ENCODE assay signal across 8 cellular contexts in genomic region chr1:37553598-37553926, GRCh38. TPM values are rescaled to one million over a fixed set of nuclear protein-coding genes. Genes with fewer than 3 reads are reported as not detected.
A peak's percentile ranks its signal among the peaks of the same experiment; 100 is the strongest.
DNase-seq lines count a peak whose midpoint lies in the region; ATAC-seq and TF ChIP-seq lines count a peak whose summit lies in the region.

No MANE protein-coding gene starts in this region.

- H3K9me3 ChIP-seq in iPS-18c (ENCODE audit: control insufficient read depth, insufficient read depth, low read length) (no peaks in the 10 kb centered on the region), testis (no peaks in the 10 kb centered on the region)

- peak overlapping the region; percentile 85 for H3K27ac Mint-ChIP-seq in activated T-cell treated with anti-CD3 and anti-CD28 coated beads, Interleukin-2, amount 50 U/mL, for 72 hours

- peak; percentile 8 for DNase-seq in activated CD4-positive, alpha-beta T cell treated with anti-CD3 and anti-CD28 coated beads for 48 hours
- no peak for DNase-seq in activated CD4-positive, alpha-beta T cell treated with anti-CD3 and anti-CD28 coated beads, Interleukin-2, amount 50 U/mL, for 1 hour
- DNase-seq in activated T-cell treated with anti-CD3 and anti-CD28 coated beads, Interleukin-2, amount 50 U/mL, for 72 hours, result no peak
- DNase-seq in testis, result no peak
- no peak for DNase-seq in NCI-H748 treated with DMSO at 0.1 percent for 48 hours (lab: John Stamatoyannopoulos, UW)
- DNase-seq in A172 (ENCODE audit: low spot score), result no peak

- TF ChIP-seq CTCF in testis (IDR thresholded peaks at IDR 0.05), result no peak

- TF ChIP-seq POLR2A in testis (IDR thresholded peaks at IDR 0.05), result no peak

- peaks cover 16 to 21% of the 10 kb centered on the region in 2 donors for H3K36me3 Mint-ChIP-seq in activated T-cell treated with anti-CD3 and anti-CD28 coated beads, Interleukin-2, amount 50 U/mL, for 72 hours (ENCODE audit: insufficient read depth in 2 of 2)

- no peaks in the 10 kb centered on the region for H3K27me3 ChIP-seq in testis

- H3K4me3 Mint-ChIP-seq in activated T-cell treated with anti-CD3 and anti-CD28 coated beads, Interleukin-2, amount 50 U/mL, for 72 hours, result peak overlapping the region; percentile 96 to 99

- ATAC-seq in activated T-cell treated with anti-CD3 and anti-CD28 coated beads, Interleukin-2, amount 50 U/mL, for 72 hours (replicated peaks in 1 of 2), result peak; percentile 16 to 21
- ATAC-seq in HG02884 (IDR thresholded peaks at IDR 0.05; ENCODE audit: unreplicated experiment), result no peak

- H3K27ac ChIP-seq in testis, result peak overlapping the region; percentile 67 to 68

- H3K4me1 ChIP-seq in testis, result peaks cover 17% of the 10 kb centered on the region

- no peaks in the 10 kb centered on the region for H3K9me3 Mint-ChIP-seq in activated T-cell treated with anti-CD3 and anti-CD28 coated beads, Interleukin-2, amount 50 U/mL, for 72 hours

- H3K36me3 ChIP-seq in testis (ENCODE audit: low read depth, missing control alignments), result no peaks in the 10 kb centered on the region

- intact Hi-C loops in testis (cut with DNase I; ENCODE audit: low total_unique reads), result no loop called here

- H3K4me1 Mint-ChIP-seq in activated T-cell treated with anti-CD3 and anti-CD28 coated beads, Interleukin-2, amount 50 U/mL, for 72 hours (ENCODE audit: low read depth), result peaks cover 57% of the 10 kb centered on the region

- H3K27me3 Mint-ChIP-seq in activated T-cell treated with anti-CD3 and anti-CD28 coated beads, Interleukin-2, amount 50 U/mL, for 72 hours (ENCODE audit: low read depth), result peaks cover 11% of the 10 kb centered on the region

- WGBS in testis, 2 donors, result 2 to 4% methylated on average over 11 of the region's 11 CpGs

- H3K4me3 ChIP-seq in iPS-18c (ENCODE audit: insufficient read depth, low read depth, low read length) (peak overlapping the region; percentile 85), testis (peak overlapping the region; percentile 96 to 99)

RNA-seq across cellular contexts. Expression of gene SNIP1, which starts 0.5 kb away (rescaled TPM):
- total RNA-seq in activated T-cell treated with anti-CD3 and anti-CD28 coated beads, Interleukin-2, amount 50 U/mL, for 72 hours, result 10 to 100 TPM; 26.5 to 29.1 TPM
- total RNA-seq in testis, result 10 to 100 TPM; 33.7 to 51.4 TPM
- 16.8 TPM for polyA plus RNA-seq in testis (ENCODE audit: insufficient read depth, low read depth, low replicate concordance)
- total RNA-seq in A172 (2014; rRNA removed; shearing (Covaris generic)), result 5.1 and 5.3 TPM in 2 replicates

RNA-seq across cellular contexts. Expression of gene DNALI1, which starts 3.2 kb away (rescaled TPM):
- total RNA-seq in activated T-cell treated with anti-CD3 and anti-CD28 coated beads, Interleukin-2, amount 50 U/mL, for 72 hours, result under 1 TPM; 0.41 to 0.81 TPM
- total RNA-seq in testis, result 10 to 100 TPM; 50.5 to 73.0 TPM
- polyA plus RNA-seq in testis (ENCODE audit: insufficient read depth, low read depth, low replicate concordance), result 216 TPM
- total RNA-seq in A172 (2014; rRNA removed; shearing (Covaris generic)), result not detected in 2 replicates

RNA-seq across cellular contexts. Expression of gene MEAF6, which starts 39.0 kb away (rescaled TPM):
- 100 to 1,000 TPM; 105 to 108 TPM for total RNA-seq in activated T-cell treated with anti-CD3 and anti-CD28 coated beads, Interleukin-2, amount 50 U/mL, for 72 hours
- total RNA-seq in testis, result 100 to 1,000 TPM; 134 to 140 TPM
- polyA plus RNA-seq in testis (ENCODE audit: insufficient read depth, low read depth, low replicate concordance), result 132 TPM
- 68.5 and 83.0 TPM in 2 replicates for total RNA-seq in A172 (2014; rRNA removed; shearing (Covaris generic))

RNA-seq across cellular contexts. Expression of gene GNL2, which starts 42.2 kb away (rescaled TPM):
- 10 to 100 TPM; 47.3 to 52.9 TPM for total RNA-seq in activated T-cell treated with anti-CD3 and anti-CD28 coated beads, Interleukin-2, amount 50 U/mL, for 72 hours
- 10 to 100 TPM; 57.4 to 78.7 TPM for total RNA-seq in testis
- 34.4 TPM for polyA plus RNA-seq in testis (ENCODE audit: insufficient read depth, low read depth, low replicate concordance)
- total RNA-seq in A172 (2014; rRNA removed; shearing (Covaris generic)), result 31.7 and 39.7 TPM in 2 replicates

Comparison
In these comparisons a context has a peak if more than half of its experiments do, and no peak if none do; other contexts are left out.
1. RNA of gene DNALI1, which starts 3.2 kb away (total RNA-seq): 50.5 to 73.0 TPM in testis; 0.41 to 0.81 TPM in activated T-cell treated with anti-CD3 and anti-CD28 coated beads, Interleukin-2, amount 50 U/mL, for 72 hours and not detected in A172; every median in the first group is over 10 times any median in the second.